ENCODE assay signal across 19 cellular contexts in genomic region chr17:59699786-59700185, GRCh38. TPM values are rescaled to one million over a fixed set of nuclear protein-coding genes. Genes with fewer than 3 reads are reported as not detected.
DNase-seq lines count a peak whose midpoint lies in the region; ATAC-seq and TF ChIP-seq lines count a peak whose summit lies in the region.
"Had no signal": no experiment of that assay in that cellular context is flagged by ENCODE, and none has a peak within 500 bp of the region (broad histone marks: within the 10 kb centered on the region; RNA-seq: fewer than 3 reads in every experiment).

No MANE protein-coding gene starts in this region.

- no peaks in the 10 kb centered on the region for H3K9me3 Mint-ChIP-seq in activated CD4-positive, alpha-beta T cell treated with anti-CD3 and anti-CD28 coated beads for 36 hours (ENCODE audit: low read depth)
- no peaks in the 10 kb centered on the region for H3K9me3 Mint-ChIP-seq in activated naive CD8-positive, alpha-beta T cell (ENCODE audit: low read depth)
- H3K9me3 Mint-ChIP-seq in activated naive CD8-positive, alpha-beta T cell treated with anti-CD3 and anti-CD28 coated beads, Interleukin-2, amount 50 U/mL, for 24 hours = no peaks in the 10 kb centered on the region
- H3K9me3 Mint-ChIP-seq in WTC11 (no peaks in the 10 kb centered on the region), naive B cell (no peaks in the 10 kb centered on the region)

- H3K9me3 ChIP-seq in left lung = no peaks in the 10 kb centered on the region

- peaks cover 72% of the 10 kb centered on the region for H3K4me1 Mint-ChIP-seq in activated CD4-positive, alpha-beta T cell treated with anti-CD3 and anti-CD28 coated beads for 36 hours
- peaks cover 73% of the 10 kb centered on the region for H3K4me1 Mint-ChIP-seq in activated naive CD8-positive, alpha-beta T cell (ENCODE audit: low read depth)
- peaks cover 69% of the 10 kb centered on the region for H3K4me1 Mint-ChIP-seq in activated naive CD8-positive, alpha-beta T cell treated with anti-CD3 and anti-CD28 coated beads, Interleukin-2, amount 50 U/mL, for 24 hours
- H3K4me1 Mint-ChIP-seq in WTC11 (peaks cover 21% of the 10 kb centered on the region), naive B cell (peaks cover 35 to 58% (median 42%) of the 10 kb centered on the region in 3 donors)

- H3K27ac ChIP-seq in left lung = no peak overlapping the region
- H3K27ac ChIP-seq: 22Rv1, GM23248, HL-60 had no signal

- no peaks in the 10 kb centered on the region for H3K27me3 Mint-ChIP-seq in activated CD4-positive, alpha-beta T cell treated with anti-CD3 and anti-CD28 coated beads for 36 hours
- H3K27me3 Mint-ChIP-seq in activated naive CD8-positive, alpha-beta T cell = no peaks in the 10 kb centered on the region
- no peaks in the 10 kb centered on the region for H3K27me3 Mint-ChIP-seq in activated naive CD8-positive, alpha-beta T cell treated with anti-CD3 and anti-CD28 coated beads, Interleukin-2, amount 50 U/mL, for 24 hours
- no peaks in the 10 kb centered on the region for H3K27me3 Mint-ChIP-seq in WTC11 (ENCODE audit: low read depth)
- no peaks in the 10 kb centered on the region for H3K27me3 Mint-ChIP-seq in naive B cell

- TF ChIP-seq CTCF in WTC11 (IDR thresholded peaks at IDR 0.05) (no peak), left lung (IDR thresholded peaks at IDR 0.05) (no peak)

- CTCF ChIA-PET in activated CD4-positive, alpha-beta T cell treated with anti-CD3 and anti-CD28 coated beads for 36 hours (lab: Charles Lee) = interaction anchor here (0.8 kb wide), 1 partner anchor 9 kb away, joined by 3 read pairs; no protein-coding TSS in a partner anchor
- CTCF ChIA-PET in WTC11 (lab: Charles Lee) = no interaction called here

- peak overlapping the region; percentile 69 for H3K27ac Mint-ChIP-seq in activated CD4-positive, alpha-beta T cell treated with anti-CD3 and anti-CD28 coated beads for 36 hours
- peak overlapping the region; percentile 0 for H3K27ac Mint-ChIP-seq in activated naive CD8-positive, alpha-beta T cell
- no peak overlapping the region for H3K27ac Mint-ChIP-seq in activated naive CD8-positive, alpha-beta T cell treated with anti-CD3 and anti-CD28 coated beads, Interleukin-2, amount 50 U/mL, for 24 hours
- H3K27ac Mint-ChIP-seq in WTC11 (peak overlapping the region; percentile 79), naive B cell (peak overlapping the region in 4 of 6 donors; percentile 11 to 86 (median 22))

- peaks cover 5 to 67% of the 10 kb centered on the region in 2 donors for H3K36me3 ChIP-seq in left lung

- intact Hi-C loops in activated CD4-positive, alpha-beta T cell treated with anti-CD3 and anti-CD28 coated beads for 36 hours (cut with DNase I, micrococcal nuclease) = loop anchor here (10.0 kb wide), 2 partner anchors 335 to 1365 kb away; no protein-coding TSS in a partner anchor
- intact Hi-C loops in left lung (cut with DNase I) = no loop called here

- no peaks in the 10 kb centered on the region for H3K27me3 ChIP-seq in left lung

- H3K36me3 Mint-ChIP-seq in activated CD4-positive, alpha-beta T cell treated with anti-CD3 and anti-CD28 coated beads for 36 hours (ENCODE audit: low read depth) = peaks cover 66% of the 10 kb centered on the region
- peaks cover 38% of the 10 kb centered on the region for H3K36me3 Mint-ChIP-seq in activated naive CD8-positive, alpha-beta T cell
- peaks cover 79% of the 10 kb centered on the region for H3K36me3 Mint-ChIP-seq in activated naive CD8-positive, alpha-beta T cell treated with anti-CD3 and anti-CD28 coated beads, Interleukin-2, amount 50 U/mL, for 24 hours (ENCODE audit: low read depth)
- H3K36me3 Mint-ChIP-seq in WTC11 = peaks cover 37% of the 10 kb centered on the region
- H3K36me3 Mint-ChIP-seq in naive B cell = no peaks in the 10 kb centered on the region

- no peak for ATAC-seq in activated CD4-positive, alpha-beta T cell treated with anti-CD3 and anti-CD28 coated beads for 36 hours
- ATAC-seq in activated naive CD8-positive, alpha-beta T cell treated with anti-CD3 and anti-CD28 coated beads, Interleukin-2, amount 50 U/mL, for 24 hours = no peak
- ATAC-seq in WTC11 (no peak), naive B cell (ENCODE audit: low read depth in 2 of 2) (no peak), left lung (no peak)
- ATAC-seq: HCT116 had no signal

- DNase-seq in activated CD4-positive, alpha-beta T cell treated with anti-CD3 and anti-CD28 coated beads for 36 hours = no peak
- DNase-seq in activated CD4-positive, alpha-beta T cell treated with anti-CD3 and anti-CD28 coated beads for 4 hours = no peak
- no peak for DNase-seq in activated naive CD8-positive, alpha-beta T cell treated with anti-CD3 and anti-CD28 coated beads, Interleukin-2, amount 50 U/mL, for 24 hours
- no peak for DNase-seq in WTC11 (ENCODE audit: low spot score)
- no peak for DNase-seq in naive B cell
- DNase-seq in stimulated activated CD4-positive, alpha-beta T cell treated with anti-CD3 and anti-CD28 coated beads, Interleukin-4, amount 100 ng/mL, for 1 hour = no peak
- DNase-seq in left lung = no peak
- DNase-seq: DMS 273 treated with DMSO at 0.1 percent for 48 hours, GDM1, GM23248, MV-4-11, NCI-H1417, NCI-H187 treated with DMSO at 0.1 percent for 48 hours, NCI-H345, NCI-H526 had no signal

- H3K4me1 ChIP-seq in left lung = peaks cover 0 to 15% of the 10 kb centered on the region in 2 donors

- POLR2A ChIA-PET in activated CD4-positive, alpha-beta T cell treated with anti-CD3 and anti-CD28 coated beads for 36 hours (lab: Charles Lee) = no interaction called here
- POLR2A ChIA-PET in WTC11 (lab: Charles Lee) = interaction anchor here (0.6 kb wide), 1 partner anchor 399 kb away, joined by 3 read pairs; no protein-coding TSS in a partner anchor

- H3K4me3 Mint-ChIP-seq in activated CD4-positive, alpha-beta T cell treated with anti-CD3 and anti-CD28 coated beads for 36 hours = no peak overlapping the region
- H3K4me3 Mint-ChIP-seq in activated naive CD8-positive, alpha-beta T cell = no peak overlapping the region
- no peak overlapping the region for H3K4me3 Mint-ChIP-seq in activated naive CD8-positive, alpha-beta T cell treated with anti-CD3 and anti-CD28 coated beads, Interleukin-2, amount 50 U/mL, for 24 hours
- H3K4me3 Mint-ChIP-seq in WTC11 = no peak overlapping the region
- H3K4me3 Mint-ChIP-seq in naive B cell = no peak overlapping the region

- no peak overlapping the region for H3K4me3 ChIP-seq in left lung
- H3K4me3 ChIP-seq: GM23248 had no signal

TF ChIP-seq in WTC11, 78 proteins besides CTCF, POLR2A, EP300 and RAD21:
- TF ChIP-seq, protein P1, sequence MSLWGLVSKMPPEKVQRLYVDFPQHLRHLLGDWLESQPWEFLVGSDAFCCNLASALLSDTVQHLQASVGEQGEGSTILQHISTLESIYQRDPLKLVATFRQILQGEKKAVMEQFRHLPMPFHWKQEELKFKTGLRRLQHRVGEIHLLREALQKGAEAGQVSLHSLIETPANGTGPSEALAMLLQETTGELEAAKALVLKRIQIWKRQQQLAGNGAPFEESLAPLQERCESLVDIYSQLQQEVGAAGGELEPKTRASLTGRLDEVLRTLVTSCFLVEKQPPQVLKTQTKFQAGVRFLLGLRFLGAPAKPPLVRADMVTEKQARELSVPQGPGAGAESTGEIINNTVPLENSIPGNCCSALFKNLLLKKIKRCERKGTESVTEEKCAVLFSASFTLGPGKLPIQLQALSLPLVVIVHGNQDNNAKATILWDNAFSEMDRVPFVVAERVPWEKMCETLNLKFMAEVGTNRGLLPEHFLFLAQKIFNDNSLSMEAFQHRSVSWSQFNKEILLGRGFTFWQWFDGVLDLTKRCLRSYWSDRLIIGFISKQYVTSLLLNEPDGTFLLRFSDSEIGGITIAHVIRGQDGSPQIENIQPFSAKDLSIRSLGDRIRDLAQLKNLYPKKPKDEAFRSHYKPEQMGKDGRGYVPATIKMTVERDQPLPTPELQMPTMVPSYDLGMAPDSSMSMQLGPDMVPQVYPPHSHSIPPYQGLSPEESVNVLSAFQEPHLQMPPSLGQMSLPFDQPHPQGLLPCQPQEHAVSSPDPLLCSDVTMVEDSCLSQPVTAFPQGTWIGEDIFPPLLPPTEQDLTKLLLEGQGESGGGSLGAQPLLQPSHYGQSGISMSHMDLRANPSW (CRISPR knock-in tag; conservative IDR thresholded peaks at IDR 0.05; ENCODE audit: low read depth) = no peak
- TF ChIP-seq IRF2 (CRISPR knock-in tag; IDR thresholded peaks at IDR 0.05; ENCODE audit: borderline replicate concordance, low read depth) = no peak

RNA-seq across cellular contexts. Expression of gene PTRH2, which starts 7.4 kb away (rescaled TPM):
- total RNA-seq in activated CD4-positive, alpha-beta T cell treated with anti-CD3 and anti-CD28 coated beads for 36 hours = 10 to 100 TPM; 41.7 to 54.7 TPM
- total RNA-seq in WTC11 (2021) = 30.0 to 32.6 TPM (median 30.5 TPM) in 3 replicates
- polyA plus RNA-seq in naive B cell (ENCODE audit: low read depth in 6 of 6) = 10 to 100 TPM in 5 of 6 donors, 1 to 10 TPM in 1; 7.0 to 18.6 (median 17.3) TPM
- total RNA-seq in left lung = 10 to 100 TPM; 15.4 to 23.9 TPM

RNA-seq across cellular contexts. Expression of gene VMP1, which starts 7.7 kb away (rescaled TPM):
- 100 to 1,000 TPM; 378 to 402 TPM for total RNA-seq in activated CD4-positive, alpha-beta T cell treated with anti-CD3 and anti-CD28 coated beads for 36 hours
- 72.8 to 79.1 TPM (median 72.9 TPM) in 3 replicates for total RNA-seq in WTC11 (2021)
- 10 to 100 TPM; 37.2 to 73.1 (median 45.1) TPM for polyA plus RNA-seq in naive B cell (ENCODE audit: low read depth in 6 of 6)
- total RNA-seq in left lung = 100 to 1,000 TPM; 306 to 343 TPM

Comparison
In these comparisons a context has a peak if more than half of its experiments do, and no peak if none do; other contexts are left out.
1. intact Hi-C loops: an anchor here in activated CD4-positive, alpha-beta T cell treated with anti-CD3 and anti-CD28 coated beads for 36 hours (10.0 kb wide); none called in left lung.